In genomic region chr2:107197601-107198000, GRCh38 we compare ENCODE assay signal across 16 cellular contexts.
DNase-seq lines count a peak whose midpoint lies in the region; TF ChIP-seq lines count a peak whose summit lies in the region.
"Had no signal": no experiment of that assay in that cellular context is flagged by ENCODE, and none has a peak within 500 bp of the region (broad histone marks: within the 10 kb centered on the region; RNA-seq: fewer than 3 reads in every experiment).

No MANE protein-coding gene starts in this region.

- peaks cover 8% of the 10 kb centered on the region for H3K4me1 Mint-ChIP-seq in glutamatergic neuron (ENCODE audit: low read depth, unreplicated experiment)
- H3K4me1 Mint-ChIP-seq: activated B cell treated with CpG ODN at 0.5 μM for 24 hours, CD14-positive monocyte had no signal

- intact Hi-C loops in breast epithelium (cut with DNase I; ENCODE audit: low total_unique reads) = no loop called here

- H3K9me3 Mint-ChIP-seq in glutamatergic neuron (ENCODE audit: unreplicated experiment) = peaks cover 2% of the 10 kb centered on the region

- TF ChIP-seq CTCF in glutamatergic neuron (IDR thresholded peaks at IDR 0.05; ENCODE audit: partially characterized antibody, unreplicated experiment) = no peak
- TF ChIP-seq CTCF in breast epithelium (IDR thresholded peaks at IDR 0.05) = no peak

- no peaks in the 10 kb centered on the region for H3K4me1 ChIP-seq in breast epithelium
- H3K4me1 ChIP-seq: lower lobe of right lung had no signal

- H3K27me3 Mint-ChIP-seq in glutamatergic neuron (ENCODE audit: unreplicated experiment) = peaks cover 4% of the 10 kb centered on the region
- H3K27me3 Mint-ChIP-seq: activated B cell treated with CpG ODN at 0.5 μM for 24 hours had no signal

- no peaks in the 10 kb centered on the region for H3K36me3 ChIP-seq in breast epithelium
- H3K36me3 ChIP-seq: lower lobe of right lung had no signal

- no peak overlapping the region for H3K4me3 ChIP-seq in breast epithelium
- H3K4me3 ChIP-seq: lower lobe of right lung had no signal

- H3K27me3 ChIP-seq in breast epithelium = no peaks in the 10 kb centered on the region

- DNase-seq in DMS153 treated with DMSO at 0.1 percent for 48 hours (lab: John Stamatoyannopoulos, UW; ENCODE audit: unreplicated experiment) = peak; percentile 80
- peak; percentile 60 to 71 for DNase-seq in NCI-H187 (lab: John Stamatoyannopoulos, UW)
- peak; percentile 91 for DNase-seq in NCI-H524 treated with DMSO at 0.1 percent for 48 hours (lab: John Stamatoyannopoulos, UW)
- no peak for DNase-seq in glutamatergic neuron
- DNase-seq in globus pallidus (ENCODE audit: low spot score) = no peak
- DNase-seq in breast epithelium (ENCODE audit: low spot score in 2 of 2) = no peak
- DNase-seq in cerebellar cortex (ENCODE audit: low spot score) = no peak
- DNase-seq in stimulated activated CD8-positive, alpha-beta memory T cell treated with anti-CD3 and anti-CD28 coated beads, Interleukin-4, amount 100 ng/mL, for 48 hours = no peak
- DNase-seq: activated B cell treated with CpG ODN at 0.5 μM for 24 hours, EL, lower lobe of right lung, MM.1S, NCI-H226, nucleus accumbens had no signal

- TF ChIP-seq POLR2A in breast epithelium (IDR thresholded peaks at IDR 0.05) = no peak

- no peaks in the 10 kb centered on the region for H3K9me3 ChIP-seq in breast epithelium
- H3K9me3 ChIP-seq: lower lobe of right lung had no signal

- no peak overlapping the region for H3K4me3 Mint-ChIP-seq in glutamatergic neuron (ENCODE audit: unreplicated experiment)
- H3K4me3 Mint-ChIP-seq: activated B cell treated with CpG ODN at 0.5 μM for 24 hours, CD14-positive monocyte had no signal

- peaks cover 4% of the 10 kb centered on the region for H3K36me3 Mint-ChIP-seq in glutamatergic neuron (ENCODE audit: unreplicated experiment)
- H3K36me3 Mint-ChIP-seq: activated naive CD4-positive, alpha-beta T cell treated with anti-CD3 and anti-CD28 coated beads, Interleukin-2, amount 50 U/mL, for 72 hours; CD14-positive monocyte had no signal

- H3K27ac ChIP-seq in breast epithelium = no peak overlapping the region
- H3K27ac ChIP-seq: lower lobe of right lung had no signal

- peak overlapping the region; percentile 73 for H3K27ac Mint-ChIP-seq in glutamatergic neuron (ENCODE audit: unreplicated experiment)
- H3K27ac Mint-ChIP-seq: activated B cell treated with CpG ODN at 0.5 μM for 24 hours; activated naive CD4-positive, alpha-beta T cell treated with anti-CD3 and anti-CD28 coated beads, Interleukin-2, amount 50 U/mL, for 72 hours; CD14-positive monocyte had no signal

Comparison
In these comparisons a context has a peak if more than half of its experiments do, and no peak if none do; other contexts are left out.
1. DNase-seq: peak in DMS153 treated with DMSO at 0.1 percent for 48 hours (single experiment), NCI-H187 (2 of 2) and NCI-H524 treated with DMSO at 0.1 percent for 48 hours (single experiment); none in glutamatergic neuron (single experiment), globus pallidus (single experiment), breast epithelium (0 of 2), cerebellar cortex (single experiment) and stimulated activated CD8-positive, alpha-beta memory T cell treated with anti-CD3 and anti-CD28 coated beads, Interleukin-4, amount 100 ng/mL, for 48 hours (single experiment).